ENCODE assay signal across 1 cellular context in the genomic region with DNA sequence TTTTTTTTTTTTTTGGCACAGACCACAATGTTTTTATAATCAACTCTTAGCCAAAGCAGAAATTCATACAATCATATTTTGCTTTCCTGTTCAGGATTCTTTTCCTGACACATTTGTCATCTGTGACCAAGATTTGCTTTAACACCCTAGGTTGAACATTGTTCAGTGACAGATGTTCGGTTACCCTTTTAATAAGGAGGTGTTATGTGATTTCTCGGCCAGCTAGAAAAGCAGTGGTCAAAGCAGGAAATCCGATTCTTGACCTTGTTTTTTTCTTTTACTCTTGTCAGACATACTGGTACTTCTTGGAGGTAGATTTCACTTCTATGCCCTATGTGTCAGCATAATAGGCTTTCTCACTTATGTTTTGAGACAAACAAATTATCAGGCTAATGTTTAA.
TF ChIP-seq lines count a peak whose summit lies in the region.

No MANE protein-coding gene starts in this region.

TF ChIP-seq in IMR-90, 13 proteins besides CTCF, POLR2A, EP300 and RAD21 (continued from another document):
- TF ChIP-seq, protein P1, sequence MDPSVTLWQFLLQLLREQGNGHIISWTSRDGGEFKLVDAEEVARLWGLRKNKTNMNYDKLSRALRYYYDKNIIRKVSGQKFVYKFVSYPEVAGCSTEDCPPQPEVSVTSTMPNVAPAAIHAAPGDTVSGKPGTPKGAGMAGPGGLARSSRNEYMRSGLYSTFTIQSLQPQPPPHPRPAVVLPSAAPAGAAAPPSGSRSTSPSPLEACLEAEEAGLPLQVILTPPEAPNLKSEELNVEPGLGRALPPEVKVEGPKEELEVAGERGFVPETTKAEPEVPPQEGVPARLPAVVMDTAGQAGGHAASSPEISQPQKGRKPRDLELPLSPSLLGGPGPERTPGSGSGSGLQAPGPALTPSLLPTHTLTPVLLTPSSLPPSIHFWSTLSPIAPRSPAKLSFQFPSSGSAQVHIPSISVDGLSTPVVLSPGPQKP (IDR thresholded peaks at IDR 0.05; ENCODE audit: borderline replicate concordance, low read depth, low read length): no peak
- no peak for TF ChIP-seq MAFK (IDR thresholded peaks at IDR 0.05; ENCODE audit: low read depth, low read length)
- TF ChIP-seq SMC3 (IDR thresholded peaks at IDR 0.05; ENCODE audit: low read depth, low read length): no peak
- TF ChIP-seq RCOR1 (IDR thresholded peaks at IDR 0.05; ENCODE audit: insufficient replicate concordance, low read length): no peak
- TF ChIP-seq FOS (IDR thresholded peaks at IDR 0.05; ENCODE audit: low read depth, low read length): no peak
- TF ChIP-seq, protein P2, sequence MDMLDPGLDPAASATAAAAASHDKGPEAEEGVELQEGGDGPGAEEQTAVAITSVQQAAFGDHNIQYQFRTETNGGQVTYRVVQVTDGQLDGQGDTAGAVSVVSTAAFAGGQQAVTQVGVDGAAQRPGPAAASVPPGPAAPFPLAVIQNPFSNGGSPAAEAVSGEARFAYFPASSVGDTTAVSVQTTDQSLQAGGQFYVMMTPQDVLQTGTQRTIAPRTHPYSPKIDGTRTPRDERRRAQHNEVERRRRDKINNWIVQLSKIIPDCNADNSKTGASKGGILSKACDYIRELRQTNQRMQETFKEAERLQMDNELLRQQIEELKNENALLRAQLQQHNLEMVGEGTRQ (IDR thresholded peaks at IDR 0.05; ENCODE audit: low read depth, low read length): no peak
- TF ChIP-seq MAZ (IDR thresholded peaks at IDR 0.05; ENCODE audit: borderline replicate concordance, low read depth, low read length): no peak
